ENCODE assay signal across 17 cellular contexts in genomic region chr9:109166171-109166770, GRCh38. TPM values are rescaled to one million over a fixed set of nuclear protein-coding genes. Genes with fewer than 3 reads are reported as not detected.
DNase-seq lines count a peak whose midpoint lies in the region; ATAC-seq and TF ChIP-seq lines count a peak whose summit lies in the region.
"Had no signal": no experiment of that assay in that cellular context is flagged by ENCODE, and none has a peak within 500 bp of the region (broad histone marks: within the 10 kb centered on the region; RNA-seq: fewer than 3 reads in every experiment).

No MANE protein-coding gene starts in this region.

- no peaks in the 10 kb centered on the region for H3K36me3 ChIP-seq in iPS-20b (ENCODE audit: insufficient read depth, low read depth, low read length)

- H3K4me1 ChIP-seq in iPS-20b (ENCODE audit: insufficient read depth, low read length), result peaks cover 5% of the 10 kb centered on the region; the same call in 1 of the 2 replicates

- ATAC-seq in sciatic nerve (peak; percentile 13), GM21576 (IDR thresholded peaks at IDR 0.05; ENCODE audit: unreplicated experiment) (no peak)

- H3K27me3 ChIP-seq in iPS-20b (ENCODE audit: insufficient read depth, low read length), result peaks cover 67% of the 10 kb centered on the region

- no peak overlapping the region for H3K27ac ChIP-seq in iPS-20b (ENCODE audit: low read length)
- H3K27ac ChIP-seq: C4-2B had no signal

- peak overlapping the region; percentile 30 for H3K4me3 ChIP-seq in astrocyte of the cerebellum (ENCODE audit: low read depth, low read length)
- peak overlapping the region; percentile 65 for H3K4me3 ChIP-seq in iPS-20b (ENCODE audit: low read length)

- no peak for TF ChIP-seq CTCF in astrocyte of the cerebellum (IDR thresholded peaks at IDR 0.05; ENCODE audit: low read depth, low read length, missing control alignments)

- intact Hi-C loops in sciatic nerve (cut with DNase I), result no loop called here

- in situ Hi-C loops in astrocyte of the cerebellum (cut with HindIII; ENCODE audit: low sequenced_read_pairs), result loop anchor here (5.0 kb wide), 1 partner anchor 39 kb away; no protein-coding TSS in a partner anchor

- DNase-seq in NCI-H146 (lab: John Stamatoyannopoulos, UW) (peak; percentile 86), astrocyte of the cerebellum (ENCODE audit: low read depth) (no peak), sciatic nerve (ENCODE audit: low spot score) (no peak), OCI-M2 (lab: John Stamatoyannopoulos, UW; ENCODE audit: unreplicated experiment) (no peak), HuH-7 (ENCODE audit: low spot score) (no peak)
- DNase-seq: activated CD4-positive, alpha-beta T cell treated with anti-CD3 and anti-CD28 coated beads, Interleukin-2, amount 10 ng/mL, durations not matched to agents 7 days and 5 days; activated T-cell treated with anti-CD3 and anti-CD28 coated beads, Interleukin-2, amount 50 U/mL, for 4 hours; effector CD4-positive, alpha-beta T cell; KG1; NCI-H1694; NCI-H526 treated with DMSO at 0.1 percent for 48 hours; RPMI8226 had no signal

- peaks cover 3% of the 10 kb centered on the region; the same call in 1 of the 2 replicates for H3K9me3 ChIP-seq in iPS-20b (ENCODE audit: insufficient read depth, low read depth, low read length)

- no peak overlapping the region for H3K9ac ChIP-seq in iPS-20b (ENCODE audit: low read depth, low read length)

RNA-seq across cellular contexts. Expression of gene FRRS1L, which starts 0.8 kb away (rescaled TPM):
- 12.8 TPM for total RNA-seq in sciatic nerve
- total RNA-seq: activated CD4-positive, alpha-beta T cell treated with anti-CD3 and anti-CD28 coated beads, Interleukin-2, amount 10 ng/mL, durations not matched to agents 7 days and 5 days; fibroblast of villous mesenchyme; pulmonary artery endothelial cell had no signal

RNA-seq across cellular contexts. Expression of gene TMEM245, which starts 46.5 kb away (rescaled TPM):
- 92.6 TPM for total RNA-seq in sciatic nerve
